In genomic region chr11:73414977-73415492, GRCh38 we compare ENCODE assay signal across 9 cellular contexts. TPM values are rescaled to one million over a fixed set of nuclear protein-coding genes. Genes with fewer than 3 reads are reported as not detected.
A peak's percentile ranks its signal among the peaks of the same experiment; 100 is the strongest.
DNase-seq lines count a peak whose midpoint lies in the region; ATAC-seq and TF ChIP-seq lines count a peak whose summit lies in the region.
"Had no signal": no experiment of that assay in that cellular context is flagged by ENCODE, and none has a peak within 500 bp of the region (broad histone marks: within the 10 kb centered on the region; RNA-seq: fewer than 3 reads in every experiment).

No MANE protein-coding gene starts in this region.

- no peaks in the 10 kb centered on the region for H3K27me3 ChIP-seq in layer of hippocampus (ENCODE audit: control insufficient read depth, insufficient read depth, low read length)
- H3K27me3 ChIP-seq in tibial nerve: no peaks in the 10 kb centered on the region

- H3K9me3 ChIP-seq in tibial nerve: no peaks in the 10 kb centered on the region

- no peak for DNase-seq in activated CD8-positive, alpha-beta memory T cell treated with anti-CD3 and anti-CD28 coated beads, Interleukin-2, amount 10 ng/mL, durations not matched to agents 7 days and 5 days
- no peak for DNase-seq in activated CD8-positive, alpha-beta memory T cell treated with anti-CD3 and anti-CD28 coated beads, Interleukin-2, amount 50 U/mL, for 4 hours
- no peak for DNase-seq in activated T-helper 2 cell treated with anti-CD3 and anti-CD28 coated beads, Interferon-gamma antibody, Interleukin-2, Interleukin-4, amounts not matched to agents 10 μg/mL and 5 μg/mL and 100 μg/mL, durations not matched to agents 14 hours and 24 hours and 36 hours (ENCODE audit: low spot score)
- DNase-seq in tibial nerve (ENCODE audit: low spot score in 2 of 2) (peak in 1 of 2 donors; percentile 39), mucosa of gallbladder (ENCODE audit: low spot score) (no peak), HK-2 (ENCODE audit: unreplicated experiment) (no peak), NCI-H2107 treated with DMSO at 0.1 percent for 48 hours (lab: John Stamatoyannopoulos, UW; ENCODE audit: unreplicated experiment) (no peak)

- H3K9me3 Mint-ChIP-seq in activated CD8-positive, alpha-beta memory T cell treated with anti-CD3 and anti-CD28 coated beads, Interleukin-2, amount 10 ng/mL, durations not matched to agents 7 days and 5 days (ENCODE audit: low read depth): no peaks in the 10 kb centered on the region
- H3K9me3 Mint-ChIP-seq in activated T-helper 2 cell treated with anti-CD3 and anti-CD28 coated beads, Interferon-gamma antibody, Interleukin-2, Interleukin-4, amounts not matched to agents 10 μg/mL and 5 μg/mL and 100 μg/mL, durations not matched to agents 14 hours and 24 hours and 36 hours: no peaks in the 10 kb centered on the region
- H3K9me3 Mint-ChIP-seq: activated T-helper 1 cell treated with anti-CD3 and anti-CD28 coated beads, Interleukin-12 subunit alpha, Interleukin-12 subunit beta, Interleukin-2, Interleukin-4 antibody, amounts not matched to agents 30 ng/mL and 10 ng/mL and 1 ng/mL, durations not matched to agents 14 hours and 24 hours and 36 hours had no signal

- no peaks in the 10 kb centered on the region for H3K27me3 Mint-ChIP-seq in activated CD8-positive, alpha-beta memory T cell treated with anti-CD3 and anti-CD28 coated beads, Interleukin-2, amount 10 ng/mL, durations not matched to agents 7 days and 5 days
- no peaks in the 10 kb centered on the region for H3K27me3 Mint-ChIP-seq in activated T-helper 2 cell treated with anti-CD3 and anti-CD28 coated beads, Interferon-gamma antibody, Interleukin-2, Interleukin-4, amounts not matched to agents 10 μg/mL and 5 μg/mL and 100 μg/mL, durations not matched to agents 14 hours and 24 hours and 36 hours (ENCODE audit: low read depth)

- intact Hi-C loops in activated T-helper 2 cell treated with anti-CD3 and anti-CD28 coated beads, Interferon-gamma antibody, Interleukin-2, Interleukin-4, amounts not matched to agents 10 μg/mL and 5 μg/mL and 100 μg/mL, durations not matched to agents 14 hours and 24 hours and 36 hours (cut with micrococcal nuclease): no loop called here

- TF ChIP-seq POLR2A in tibial nerve (IDR thresholded peaks at IDR 0.05): no peak

- TF ChIP-seq EP300 in tibial nerve (IDR thresholded peaks at IDR 0.05): no peak

- H3K4me1 ChIP-seq in tibial nerve: peaks cover 0 to 63% (median 34%) of the 10 kb centered on the region in 4 donors

- peak; percentile 43 for ATAC-seq in activated CD8-positive, alpha-beta memory T cell treated with anti-CD3 and anti-CD28 coated beads, Interleukin-2, amount 10 ng/mL, durations not matched to agents 7 days and 5 days

- H3K27ac ChIP-seq in layer of hippocampus (ENCODE audit: low read depth, low read length) (peak overlapping the region; percentile 49), tibial nerve (peak overlapping the region in 3 of 4 donors; percentile 21 to 73 (median 66))

- peaks cover 8% of the 10 kb centered on the region for H3K4me1 Mint-ChIP-seq in activated CD8-positive, alpha-beta memory T cell treated with anti-CD3 and anti-CD28 coated beads, Interleukin-2, amount 10 ng/mL, durations not matched to agents 7 days and 5 days
- peaks cover 7% of the 10 kb centered on the region for H3K4me1 Mint-ChIP-seq in activated T-helper 2 cell treated with anti-CD3 and anti-CD28 coated beads, Interferon-gamma antibody, Interleukin-2, Interleukin-4, amounts not matched to agents 10 μg/mL and 5 μg/mL and 100 μg/mL, durations not matched to agents 14 hours and 24 hours and 36 hours (ENCODE audit: low read depth)

- no peak overlapping the region for H3K4me3 Mint-ChIP-seq in activated CD8-positive, alpha-beta memory T cell treated with anti-CD3 and anti-CD28 coated beads, Interleukin-2, amount 10 ng/mL, durations not matched to agents 7 days and 5 days
- H3K4me3 Mint-ChIP-seq in activated T-helper 2 cell treated with anti-CD3 and anti-CD28 coated beads, Interferon-gamma antibody, Interleukin-2, Interleukin-4, amounts not matched to agents 10 μg/mL and 5 μg/mL and 100 μg/mL, durations not matched to agents 14 hours and 24 hours and 36 hours (ENCODE audit: low read depth): no peak overlapping the region
- H3K4me3 Mint-ChIP-seq: activated T-helper 1 cell treated with anti-CD3 and anti-CD28 coated beads, Interleukin-12 subunit alpha, Interleukin-12 subunit beta, Interleukin-2, Interleukin-4 antibody, amounts not matched to agents 30 ng/mL and 10 ng/mL and 1 ng/mL, durations not matched to agents 14 hours and 24 hours and 36 hours had no signal

- H3K4me3 ChIP-seq in tibial nerve: no peak overlapping the region

- H3K36me3 ChIP-seq in tibial nerve: peaks cover 0 to 24% (median 0%) of the 10 kb centered on the region in 3 donors

- no peak for TF ChIP-seq CTCF in tibial nerve (IDR thresholded peaks at IDR 0.05)

- CTCF ChIA-PET in activated CD8-positive, alpha-beta memory T cell treated with anti-CD3 and anti-CD28 coated beads, Interleukin-2, amount 10 ng/mL, durations not matched to agents 7 days and 5 days (lab: Charles Lee): interaction anchor here (0.7 to 3.2 kb wide), 9 partner anchors 8 to 211 kb away, joined by 3 to 15 read pairs (median 5); no protein-coding TSS in a partner anchor

- 17 to 20% methylated on average over 1 of the region's 1 CpG for WGBS in tibial nerve, 2 donors

- peaks cover 6% of the 10 kb centered on the region for H3K36me3 Mint-ChIP-seq in activated CD8-positive, alpha-beta memory T cell treated with anti-CD3 and anti-CD28 coated beads, Interleukin-2, amount 10 ng/mL, durations not matched to agents 7 days and 5 days
- H3K36me3 Mint-ChIP-seq in activated T-helper 2 cell treated with anti-CD3 and anti-CD28 coated beads, Interferon-gamma antibody, Interleukin-2, Interleukin-4, amounts not matched to agents 10 μg/mL and 5 μg/mL and 100 μg/mL, durations not matched to agents 14 hours and 24 hours and 36 hours (ENCODE audit: low read depth): peaks cover 23% of the 10 kb centered on the region

- no peak overlapping the region for H3K27ac Mint-ChIP-seq in activated CD8-positive, alpha-beta memory T cell treated with anti-CD3 and anti-CD28 coated beads, Interleukin-2, amount 10 ng/mL, durations not matched to agents 7 days and 5 days
- peak overlapping the region; percentile 6 for H3K27ac Mint-ChIP-seq in activated T-helper 2 cell treated with anti-CD3 and anti-CD28 coated beads, Interferon-gamma antibody, Interleukin-2, Interleukin-4, amounts not matched to agents 10 μg/mL and 5 μg/mL and 100 μg/mL, durations not matched to agents 14 hours and 24 hours and 36 hours
- H3K27ac Mint-ChIP-seq: activated T-helper 1 cell treated with anti-CD3 and anti-CD28 coated beads, Interleukin-12 subunit alpha, Interleukin-12 subunit beta, Interleukin-2, Interleukin-4 antibody, amounts not matched to agents 30 ng/mL and 10 ng/mL and 1 ng/mL, durations not matched to agents 14 hours and 24 hours and 36 hours had no signal

RNA-seq across cellular contexts. Expression of gene RELT, which starts 38.8 kb away (rescaled TPM):
- 10 to 100 TPM; 31.2 to 39.6 TPM for total RNA-seq in activated CD8-positive, alpha-beta memory T cell treated with anti-CD3 and anti-CD28 coated beads, Interleukin-2, amount 10 ng/mL, durations not matched to agents 7 days and 5 days
- total RNA-seq in activated T-helper 2 cell treated with anti-CD3 and anti-CD28 coated beads, Interferon-gamma antibody, Interleukin-2, Interleukin-4, amounts not matched to agents 10 μg/mL and 5 μg/mL and 100 μg/mL, durations not matched to agents 14 hours and 24 hours and 36 hours: 33.5 and 34.5 TPM in 2 replicates
- total RNA-seq in tibial nerve (1 to 10 TPM; 2.4 to 6.0 (median 2.5) TPM), mucosa of gallbladder (5.9 TPM)
